Comparison of ENCODE assay signal across 27 cellular contexts in genomic region chr7:77226357-77226839, GRCh38. TPM values are rescaled to one million over a fixed set of nuclear protein-coding genes. Genes with fewer than 3 reads are reported as not detected.
DNase-seq lines count a peak whose midpoint lies in the region; ATAC-seq and TF ChIP-seq lines count a peak whose summit lies in the region.
"Had no signal": no experiment of that assay in that cellular context is flagged by ENCODE, and none has a peak within 500 bp of the region (broad histone marks: within the 10 kb centered on the region; RNA-seq: fewer than 3 reads in every experiment).

No MANE protein-coding gene starts in this region.

- no peaks in the 10 kb centered on the region for H3K9me2 ChIP-seq in hepatocyte (replicated peaks; ENCODE audit: insufficient read depth)

- H3K4me1 ChIP-seq in hepatocyte (ENCODE audit: insufficient read depth) (no peaks in the 10 kb centered on the region), transverse colon (peaks cover 0 to 14% (median 2%) of the 10 kb centered on the region in 4 donors)

- 88% methylated on average over 1 of the region's 1 CpG for WGBS in hepatocyte (ENCODE audit: low lambda C conversion rate, missing lambda C conversion rate)
- whole genome bisulfite sequencing in transverse colon (ENCODE audit: low coverage in 1 of 2), 2 donors: 50 to 82% methylated on average over 1 of the region's 1 CpG

- TF ChIP-seq POLR2A in transverse colon (IDR thresholded peaks at IDR 0.05): no peak

- H3K9me3 ChIP-seq in hepatocyte (ENCODE audit: low read depth) (peaks cover 5% of the 10 kb centered on the region), transverse colon (peaks cover 2 to 12% of the 10 kb centered on the region in 2 donors)

- H3K36me3 ChIP-seq in hepatocyte (replicated peaks; ENCODE audit: insufficient read depth, low read depth) (no peaks in the 10 kb centered on the region), transverse colon (no peaks in the 10 kb centered on the region)
- H3K36me3 ChIP-seq: HAP-1, thoracic aorta had no signal

- H3K4me2 ChIP-seq in hepatocyte: no peak overlapping the region

- no peaks in the 10 kb centered on the region for H3K27me3 ChIP-seq in hepatocyte
- no peaks in the 10 kb centered on the region for H3K27me3 ChIP-seq in transverse colon

- H3K4me3 ChIP-seq in hepatocyte (no peak overlapping the region), transverse colon (no peak overlapping the region)
- H3K4me3 ChIP-seq: GM12878, HAP-1, thoracic aorta had no signal

- ATAC-seq in GM19023 (IDR thresholded peaks at IDR 0.05; ENCODE audit: unreplicated experiment): no peak
- ATAC-seq in GM18498 (IDR thresholded peaks at IDR 0.05; ENCODE audit: unreplicated experiment): no peak
- no peak for ATAC-seq in GM21576 (IDR thresholded peaks at IDR 0.05; ENCODE audit: unreplicated experiment)
- ATAC-seq: activated CD4-positive, CD25-positive, alpha-beta regulatory T cell treated with anti-CD3 and anti-CD28 coated beads, Interleukin-2, amount 50 U/mL, for 24 hours; activated CD8-positive, alpha-beta T cell treated with anti-CD3 and anti-CD28 coated beads, Interleukin-2, amount 10 ng/mL, durations not matched to agents 7 days and 5 days; GM12878; HepG2; left lobe of liver; naive thymus-derived CD8-positive, alpha-beta T cell; right cardiac atrium; Right ventricle myocardium inferior had no signal

- TF ChIP-seq CTCF in hepatocyte (IDR thresholded peaks at IDR 0.05; ENCODE audit: poor library complexity) (no peak), transverse colon (IDR thresholded peaks at IDR 0.05) (no peak)

- no peak for TF ChIP-seq EP300 in transverse colon (IDR thresholded peaks at IDR 0.05; ENCODE audit: low read depth)

- H2AFZ ChIP-seq in hepatocyte: no peak overlapping the region

- H3K79me2 ChIP-seq in hepatocyte: no peaks in the 10 kb centered on the region

- DNase-seq in RPMI7951 (ENCODE audit: low read depth): peak; percentile 11
- peak; percentile 19 for DNase-seq in dedifferentiated amniotic fluid mesenchymal stem cell (ENCODE audit: extremely low spot score)
- DNase-seq in hepatocyte (ENCODE audit: low spot score): no peak
- DNase-seq in transverse colon: no peak
- DNase-seq: activated CD8-positive, alpha-beta T cell treated with anti-CD3 and anti-CD28 coated beads, Interleukin-2, amount 10 ng/mL, durations not matched to agents 7 days and 5 days; activated gamma-delta T cell treated with Interleukin-2 at 50 U/mL for 16 hours; cortex of kidney; naive thymus-derived CD8-positive, alpha-beta T cell; NCI-H1092 treated with DMSO at 0.1 percent for 48 hours; NCI-H1930; NCI-H2227 treated with DMSO at 0.1 percent for 48 hours; NCI-H774; occipital lobe; right cardiac atrium; stimulated activated naive CD4-positive, alpha-beta T cell treated with Interleukin-2 at 50 U/mL for 16 hours had no signal

- in situ Hi-C loops in transverse colon (cut with MboI; ENCODE audit: low pct_ligation_motif_present in 1 of 4, low pct_unique_long_range_greater_than_20kb in 1 of 4, low sequenced_read_pairs in 3 of 4): loop anchor here in 1 of 4 donors (25.0 kb wide), 1 partner anchor 89 kb away; no protein-coding TSS in a partner anchor

- no peaks in the 10 kb centered on the region for H4K20me1 ChIP-seq in hepatocyte (ENCODE audit: insufficient read depth, poor library complexity, severe bottlenecking)

- peak overlapping the region; percentile 34 for H3K27ac ChIP-seq in hepatocyte
- peak overlapping the region; percentile 6 to 42 (median 18) for H3K27ac ChIP-seq in transverse colon
- H3K27ac ChIP-seq: HL-60 had no signal

- intact Hi-C loops in transverse colon (cut with DNase I; ENCODE audit: low total_unique reads): no loop called here

RNA-seq across cellular contexts. Expression of gene FGL2, which starts 26.8 kb away (rescaled TPM):
- total RNA-seq in RPMI7951 (2014; rRNA removed; shearing (Covaris generic)): 0.20 TPM in 1 of 2 replicates, not detected in the other
- total RNA-seq in hepatocyte (0.80 and 1.2 TPM in 2 replicates), transverse colon (10 to 100 TPM; 23.1 to 45.2 (median 33.6) TPM)
- 0.57 and 0.83 TPM in 2 replicates for polyA plus RNA-seq in hepatocyte
- total RNA-seq: Daoy had no signal

Comparison
In these comparisons a context has a peak if more than half of its experiments do, and no peak if none do; other contexts are left out.
1. DNase-seq: peak in RPMI7951 (single experiment) and dedifferentiated amniotic fluid mesenchymal stem cell (single experiment); none in hepatocyte (single experiment) and transverse colon (single experiment).
2. RNA of gene FGL2, which starts 26.8 kb away (total RNA-seq): 23.1 to 45.2 TPM in transverse colon; 0.80 to 1.2 TPM in hepatocyte and 0.20 TPM in RPMI7951; every median in the first group is over 10 times any median in the second.